ENCODE assay signal across 8 cellular contexts in genomic region chr1:3858231-3858981, GRCh38. TPM values are rescaled to one million over a fixed set of nuclear protein-coding genes. Genes with fewer than 3 reads are reported as not detected.
A peak's percentile ranks its signal among the peaks of the same experiment; 100 is the strongest.
DNase-seq lines count a peak whose midpoint lies in the region; TF ChIP-seq lines count a peak whose summit lies in the region.

No MANE protein-coding gene starts in this region.

- H3K4me1 Mint-ChIP-seq in CD14-positive monocyte = peaks cover 38% of the 10 kb centered on the region
- peaks cover 26% of the 10 kb centered on the region for H3K4me1 Mint-ChIP-seq in HFFc6 (ENCODE audit: low read depth)

- intact Hi-C loops in CD14-positive monocyte (cut with micrococcal nuclease) = loop anchor here in 1 of 2 donors (5.0 kb wide), 1 partner anchor 39 kb away; no protein-coding TSS in a partner anchor

- H3K9me3 Mint-ChIP-seq in CD14-positive monocyte (no peaks in the 10 kb centered on the region), HFFc6 (no peaks in the 10 kb centered on the region)

- H3K27ac ChIP-seq in VCaP = peak overlapping the region; percentile 93

- DNase-seq in CD14-positive monocyte (ENCODE audit: low spot score) (no peak), HFFc6 (peak; percentile 4), fibroblast of pulmonary artery (ENCODE audit: low read depth) (peak; percentile 25), occipital lobe (lab: John Stamatoyannopoulos, UW) (peak; percentile 21), iPS-NIHi7 (ENCODE audit: extremely low spot score) (no peak), SHP77 treated with DMSO at 0.1 percent for 48 hours (lab: John Stamatoyannopoulos, UW) (no peak)
- DNase-seq in effector CD4-positive, alpha-beta T cell = no peak

- peaks cover 6 to 7% of the 10 kb centered on the region in 2 donors for H3K36me3 Mint-ChIP-seq in CD14-positive monocyte
- no peaks in the 10 kb centered on the region for H3K36me3 Mint-ChIP-seq in HFFc6 (ENCODE audit: low read depth)

- H3K4me3 Mint-ChIP-seq in CD14-positive monocyte = peak overlapping the region; percentile 60 to 98
- H3K4me3 Mint-ChIP-seq in HFFc6 = peak overlapping the region; percentile 96

- H3K4me3 ChIP-seq in fibroblast of pulmonary artery (replicated peaks; ENCODE audit: low read depth, low read length) = peak overlapping the region; percentile 93

- TF ChIP-seq CTCF in CD14-positive monocyte (IDR thresholded peaks at IDR 0.05) = no peak
- TF ChIP-seq CTCF in HFFc6 (IDR thresholded peaks at IDR 0.05) = no peak; the same call in 1 of the 2 replicates
- peak; percentile 10; the same call in 1 of the 2 replicates for TF ChIP-seq CTCF in VCaP (conservative IDR thresholded peaks at IDR 0.05)
- peak; percentile 10 for TF ChIP-seq CTCF in fibroblast of pulmonary artery (IDR thresholded peaks at IDR 0.05; ENCODE audit: low read length, missing control alignments)

- no peak overlapping the region for H3K27ac Mint-ChIP-seq in CD14-positive monocyte
- H3K27ac Mint-ChIP-seq in HFFc6 = no peak overlapping the region

- H3K27me3 Mint-ChIP-seq in CD14-positive monocyte (ENCODE audit: low read depth in 3 of 3) (peaks cover 1 to 9% (median 6%) of the 10 kb centered on the region in 3 donors), HFFc6 (ENCODE audit: insufficient read depth) (peaks cover 1% of the 10 kb centered on the region; the same call in 1 of the 2 replicates)

RNA-seq across cellular contexts. Expression of gene DFFB, which starts 1.1 kb away (rescaled TPM):
- 1 to 10 TPM; 5.9 to 6.6 TPM for polyA plus RNA-seq in CD14-positive monocyte
- total RNA-seq in HFFc6 (2021; fragmentation: NEBNext Ultra II Directional; extraction: Animal tissue kit (Norgen Biotek cat#: 25700)) = 1 to 10 TPM; 4.5 to 5.8 (median 5.2) TPM
- 12.6 TPM for total RNA-seq in occipital lobe

RNA-seq across cellular contexts. Expression of gene CEP104, which starts 1.4 kb away (rescaled TPM):
- polyA plus RNA-seq in CD14-positive monocyte = 10 to 100 TPM in 1 of 2 donors, 1 to 10 TPM in 1; 8.3 to 13.0 TPM
- 10 to 100 TPM; 43.2 to 63.4 (median 52.9) TPM for total RNA-seq in HFFc6 (2021; fragmentation: NEBNext Ultra II Directional; extraction: Animal tissue kit (Norgen Biotek cat#: 25700))
- total RNA-seq in occipital lobe = 16.7 TPM

RNA-seq across cellular contexts. Expression of gene C1orf174, which starts 41.7 kb away (rescaled TPM):
- polyA plus RNA-seq in CD14-positive monocyte = 10 to 100 TPM; 19.1 to 21.3 TPM
- total RNA-seq in HFFc6 (2021; fragmentation: NEBNext Ultra II Directional; extraction: Animal tissue kit (Norgen Biotek cat#: 25700)) = 10 to 100 TPM; 19.2 to 23.5 (median 20.7) TPM
- 17.3 TPM for total RNA-seq in occipital lobe

Comparison
In these comparisons a context has a peak if more than half of its experiments do, and no peak if none do; other contexts are left out.
1. DNase-seq: peak in HFFc6 (single experiment), fibroblast of pulmonary artery (single experiment) and occipital lobe (single experiment); none in CD14-positive monocyte (single experiment), effector CD4-positive, alpha-beta T cell (single experiment), iPS-NIHi7 (single experiment) and SHP77 treated with DMSO at 0.1 percent for 48 hours (single experiment).
2. CTCF ChIP-seq: peak in VCaP (single experiment) and fibroblast of pulmonary artery (single experiment); none in CD14-positive monocyte (single experiment) and HFFc6 (single experiment).